8 cellular contexts compared by ENCODE assay signal in the genomic region with DNA sequence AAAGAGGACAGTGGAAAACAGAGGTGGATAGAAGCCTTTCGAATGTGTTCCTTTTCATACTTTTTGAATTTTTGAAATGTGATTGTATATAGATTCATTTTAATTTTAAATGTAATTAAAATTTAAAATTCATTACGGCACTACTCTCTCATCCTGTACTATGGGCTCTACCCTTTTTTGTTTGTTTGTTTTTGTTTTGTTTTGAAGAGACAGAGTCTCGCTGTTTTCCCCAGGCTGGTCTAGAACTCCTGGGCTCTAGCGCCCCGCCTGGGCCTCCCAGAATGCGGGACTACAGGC.
DNase-seq lines count a peak whose midpoint lies in the region; ATAC-seq and TF ChIP-seq lines count a peak whose summit lies in the region.

No MANE protein-coding gene starts in this region.

- peak overlapping the region; percentile 45 for H3K9ac ChIP-seq in rectal smooth muscle tissue (ENCODE audit: low read length)

- H3K27ac ChIP-seq in RWPE2 (ENCODE audit: poor library complexity, severe bottlenecking), result peak overlapping the region; percentile 39
- H3K27ac ChIP-seq in rectal smooth muscle tissue (ENCODE audit: low read depth, low read length), result peak overlapping the region; percentile 91

- CTCF ChIA-PET in HEK293T (lab: Yijun Ruan, JAX), result interaction anchor here (0.6 to 3.2 kb wide), 27 partner anchors 10 to 564 kb away, joined by 3 to 38 read pairs (median 4); a partner anchor contains a TSS

- H3K36me3 ChIP-seq in RWPE2 (ENCODE audit: low read depth), result no peaks in the 10 kb centered on the region
- H3K36me3 ChIP-seq in rectal smooth muscle tissue (ENCODE audit: control insufficient read depth, insufficient read depth, low read length), result no peaks in the 10 kb centered on the region

- H3K9me3 ChIP-seq in RWPE2 (ENCODE audit: severe bottlenecking), result no peaks in the 10 kb centered on the region

- POLR2A ChIA-PET in HEK293T (lab: Yijun Ruan, JAX), result interaction anchor here (0.6 to 2.7 kb wide), 15 partner anchors 8 to 366 kb away, joined by 3 to 39 read pairs (median 8); a partner anchor contains a TSS

- no peak for TF ChIP-seq CTCF in GM12865 (IDR thresholded peaks at IDR 0.05; ENCODE audit: insufficient read depth, low read depth, low read length, missing control alignments)
- TF ChIP-seq CTCF in RWPE2 (IDR thresholded peaks at IDR 0.05; ENCODE audit: poor library complexity, severe bottlenecking), result no peak
- TF ChIP-seq CTCF in fibroblast of mammary gland (conservative IDR thresholded peaks at IDR 0.05; ENCODE audit: control insufficient read depth, insufficient read depth, low read depth, low read length), result peak; percentile 27

- H3K4me1 ChIP-seq in RWPE2 (ENCODE audit: insufficient read depth, poor library complexity, severe bottlenecking) (no peaks in the 10 kb centered on the region), rectal smooth muscle tissue (ENCODE audit: control insufficient read depth, insufficient read depth, low read length) (peaks cover 6% of the 10 kb centered on the region)

- H3K4me3 ChIP-seq in GM12865 (ENCODE audit: low read depth, low read length) (peak overlapping the region; percentile 59), RWPE2 (ENCODE audit: severe bottlenecking) (peak overlapping the region; percentile 54), fibroblast of mammary gland (ENCODE audit: control insufficient read depth, low read depth, low read length) (peak overlapping the region; percentile 61), rectal smooth muscle tissue (ENCODE audit: low read length) (peak overlapping the region; percentile 82)

- ATAC-seq in RWPE2 (ENCODE audit: low read depth) (no peak), GM21515 (IDR thresholded peaks at IDR 0.05; ENCODE audit: unreplicated experiment) (no peak)

- DNase-seq in GM12865 (ENCODE audit: low read depth) (no peak), RWPE2 (ENCODE audit: low spot score) (no peak), fibroblast of mammary gland (ENCODE audit: low read depth) (no peak), NCI-H187 (lab: John Stamatoyannopoulos, UW) (no peak), HEK293T (ENCODE audit: extremely low spot score) (no peak), anterior cingulate cortex (lab: John Stamatoyannopoulos, UW) (no peak)

- H3K27me3 ChIP-seq in RWPE2 (ENCODE audit: insufficient read depth, poor library complexity, severe bottlenecking), result no peaks in the 10 kb centered on the region
- H3K27me3 ChIP-seq in rectal smooth muscle tissue (ENCODE audit: control insufficient read depth, insufficient read depth, low read length), result no peaks in the 10 kb centered on the region

TF ChIP-seq in HEK293T, 16 proteins besides CTCF, POLR2A, EP300 and RAD21:
- TF ChIP-seq FOXM1 (IDR thresholded peaks at IDR 0.05; ENCODE audit: borderline replicate concordance) (no peak), SP1 (IDR thresholded peaks at IDR 0.05) (no peak), ELF4 (IDR thresholded peaks at IDR 0.05) (no peak), LEF1 (IDR thresholded peaks at IDR 0.05; ENCODE audit: borderline replicate concordance) (no peak), ARNT (IDR thresholded peaks at IDR 0.05) (no peak), SUZ12 (IDR thresholded peaks at IDR 0.05) (no peak), CTBP1 (IDR thresholded peaks at IDR 0.05; ENCODE audit: borderline replicate concordance) (no peak), FOXA1 (IDR thresholded peaks at IDR 0.05) (no peak), BHLHE40 (IDR thresholded peaks at IDR 0.05; ENCODE audit: borderline replicate concordance) (no peak), TARDBP (IDR thresholded peaks at IDR 0.05) (no peak), ZNF384 (IDR thresholded peaks at IDR 0.05) (no peak), L3MBTL2 (conservative IDR thresholded peaks at IDR 0.05) (no peak), NFRKB (IDR thresholded peaks at IDR 0.05) (no peak), HDGF (IDR thresholded peaks at IDR 0.05; ENCODE audit: borderline replicate concordance) (no peak), FOXK2 (IDR thresholded peaks at IDR 0.05) (no peak)
- TF ChIP-seq, protein P1, sequence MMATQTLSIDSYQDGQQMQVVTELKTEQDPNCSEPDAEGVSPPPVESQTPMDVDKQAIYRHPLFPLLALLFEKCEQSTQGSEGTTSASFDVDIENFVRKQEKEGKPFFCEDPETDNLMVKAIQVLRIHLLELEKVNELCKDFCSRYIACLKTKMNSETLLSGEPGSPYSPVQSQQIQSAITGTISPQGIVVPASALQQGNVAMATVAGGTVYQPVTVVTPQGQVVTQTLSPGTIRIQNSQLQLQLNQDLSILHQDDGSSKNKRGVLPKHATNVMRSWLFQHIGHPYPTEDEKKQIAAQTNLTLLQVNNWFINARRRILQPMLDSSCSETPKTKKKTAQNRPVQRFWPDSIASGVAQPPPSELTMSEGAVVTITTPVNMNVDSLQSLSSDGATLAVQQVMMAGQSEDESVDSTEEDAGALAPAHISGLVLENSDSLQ (IDR thresholded peaks at IDR 0.05), result no peak
